1 cellular context compared by ENCODE assay signal in the genomic region with DNA sequence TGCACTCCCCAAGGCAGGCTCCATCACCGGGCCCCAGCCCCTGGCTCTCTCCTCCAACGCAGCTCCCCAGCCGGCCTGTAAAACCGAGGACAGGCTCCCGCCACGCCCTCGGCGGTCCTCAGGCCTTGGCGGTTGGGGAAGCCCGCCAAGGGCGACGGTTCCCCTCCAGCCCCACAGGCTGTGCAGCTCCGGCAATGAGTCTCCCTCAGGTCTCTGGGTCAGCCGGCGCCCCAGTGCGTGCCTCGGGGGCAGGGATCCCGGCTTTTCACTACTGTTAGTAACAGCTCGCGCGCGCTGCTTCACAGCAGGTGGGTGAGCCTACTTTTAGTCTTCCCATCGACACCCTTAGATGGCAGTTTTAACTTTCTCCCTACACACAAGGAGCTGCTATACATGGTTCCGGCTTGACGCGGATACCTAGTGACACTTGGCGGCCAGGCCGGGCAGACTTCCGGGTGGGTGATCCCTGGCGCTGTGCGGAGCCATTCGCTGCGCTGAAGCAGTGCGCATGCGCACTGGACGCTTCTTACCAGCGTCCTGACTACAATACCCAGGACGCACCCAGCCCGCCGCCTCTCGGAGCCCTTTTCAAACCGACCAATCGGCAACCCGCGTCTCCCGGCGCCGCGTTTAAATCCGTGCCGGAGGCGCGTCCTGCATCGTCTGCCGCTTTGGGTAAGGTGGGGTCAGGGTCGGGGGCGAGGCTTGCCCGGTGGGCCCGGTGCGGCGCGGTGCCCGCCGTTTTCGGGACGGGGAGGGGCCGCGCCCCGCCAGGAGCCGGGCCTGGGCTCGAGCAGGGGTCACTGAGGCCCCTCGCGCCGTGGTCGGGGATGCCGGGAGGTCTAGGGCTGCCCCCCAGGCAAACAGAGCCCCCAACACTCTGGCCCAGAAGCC.
TF ChIP-seq lines count a peak whose summit lies in the region.

A gene with protein sequence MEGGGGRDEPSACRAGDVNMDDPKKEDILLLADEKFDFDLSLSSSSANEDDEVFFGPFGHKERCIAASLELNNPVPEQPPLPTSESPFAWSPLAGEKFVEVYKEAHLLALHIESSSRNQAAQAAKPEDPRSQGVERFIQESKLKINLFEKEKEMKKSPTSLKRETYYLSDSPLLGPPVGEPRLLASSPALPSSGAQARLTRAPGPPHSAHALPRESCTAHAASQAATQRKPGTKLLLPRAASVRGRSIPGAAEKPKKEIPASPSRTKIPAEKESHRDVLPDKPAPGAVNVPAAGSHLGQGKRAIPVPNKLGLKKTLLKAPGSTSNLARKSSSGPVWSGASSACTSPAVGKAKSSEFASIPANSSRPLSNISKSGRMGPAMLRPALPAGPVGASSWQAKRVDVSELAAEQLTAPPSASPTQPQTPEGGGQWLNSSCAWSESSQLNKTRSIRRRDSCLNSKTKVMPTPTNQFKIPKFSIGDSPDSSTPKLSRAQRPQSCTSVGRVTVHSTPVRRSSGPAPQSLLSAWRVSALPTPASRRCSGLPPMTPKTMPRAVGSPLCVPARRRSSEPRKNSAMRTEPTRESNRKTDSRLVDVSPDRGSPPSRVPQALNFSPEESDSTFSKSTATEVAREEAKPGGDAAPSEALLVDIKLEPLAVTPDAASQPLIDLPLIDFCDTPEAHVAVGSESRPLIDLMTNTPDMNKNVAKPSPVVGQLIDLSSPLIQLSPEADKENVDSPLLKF (plus strand): TSS at position 614 of the 894 bp plus-strand sequence. CDS start 531 bp downstream, outside the sequence.

TF ChIP-seq in K562, 482 proteins besides CTCF, POLR2A, EP300 and RAD21 (continued from another document and continues in another):
- TF ChIP-seq, protein P1, sequence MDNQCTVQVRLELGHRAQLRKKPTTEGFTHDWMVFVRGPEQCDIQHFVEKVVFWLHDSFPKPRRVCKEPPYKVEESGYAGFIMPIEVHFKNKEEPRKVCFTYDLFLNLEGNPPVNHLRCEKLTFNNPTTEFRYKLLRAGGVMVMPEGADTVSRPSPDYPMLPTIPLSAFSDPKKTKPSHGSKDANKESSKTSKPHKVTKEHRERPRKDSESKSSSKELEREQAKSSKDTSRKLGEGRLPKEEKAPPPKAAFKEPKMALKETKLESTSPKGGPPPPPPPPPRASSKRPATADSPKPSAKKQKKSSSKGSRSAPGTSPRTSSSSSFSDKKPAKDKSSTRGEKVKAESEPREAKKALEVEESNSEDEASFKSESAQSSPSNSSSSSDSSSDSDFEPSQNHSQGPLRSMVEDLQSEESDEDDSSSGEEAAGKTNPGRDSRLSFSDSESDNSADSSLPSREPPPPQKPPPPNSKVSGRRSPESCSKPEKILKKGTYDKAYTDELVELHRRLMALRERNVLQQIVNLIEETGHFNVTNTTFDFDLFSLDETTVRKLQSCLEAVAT (IDR thresholded peaks at IDR 0.05): no peak
- peak; percentile 87 for TF ChIP-seq RBFOX2 (IDR thresholded peaks at IDR 0.05; ENCODE audit: low read depth, low read length)
- TF ChIP-seq NR4A1 (CRISPR knock-in tag; IDR thresholded peaks at IDR 0.05): no peak
- no peak for TF ChIP-seq NR4A1 (tag; IDR thresholded peaks at IDR 0.05)
- TF ChIP-seq ZBTB43 (CRISPR knock-in tag; IDR thresholded peaks at IDR 0.05): no peak
- TF ChIP-seq, protein P2, sequence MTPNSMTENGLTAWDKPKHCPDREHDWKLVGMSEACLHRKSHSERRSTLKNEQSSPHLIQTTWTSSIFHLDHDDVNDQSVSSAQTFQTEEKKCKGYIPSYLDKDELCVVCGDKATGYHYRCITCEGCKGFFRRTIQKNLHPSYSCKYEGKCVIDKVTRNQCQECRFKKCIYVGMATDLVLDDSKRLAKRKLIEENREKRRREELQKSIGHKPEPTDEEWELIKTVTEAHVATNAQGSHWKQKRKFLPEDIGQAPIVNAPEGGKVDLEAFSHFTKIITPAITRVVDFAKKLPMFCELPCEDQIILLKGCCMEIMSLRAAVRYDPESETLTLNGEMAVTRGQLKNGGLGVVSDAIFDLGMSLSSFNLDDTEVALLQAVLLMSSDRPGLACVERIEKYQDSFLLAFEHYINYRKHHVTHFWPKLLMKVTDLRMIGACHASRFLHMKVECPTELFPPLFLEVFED (CRISPR knock-in tag; conservative IDR thresholded peaks at IDR 0.05): no peak
- TF ChIP-seq BRCA1 (IDR thresholded peaks at IDR 0.05): no peak
- no peak for TF ChIP-seq BRCA1 (CRISPR knock-in tag; IDR thresholded peaks at IDR 0.05)
- peak; percentile 70 for TF ChIP-seq SUPT5H (IDR thresholded peaks at IDR 0.05)
- TF ChIP-seq SREBF2 (CRISPR knock-in tag; IDR thresholded peaks at IDR 0.05): no peak
- TF ChIP-seq ZNF785 (CRISPR knock-in tag; IDR thresholded peaks at IDR 0.05): no peak
- TF ChIP-seq, protein P3, sequence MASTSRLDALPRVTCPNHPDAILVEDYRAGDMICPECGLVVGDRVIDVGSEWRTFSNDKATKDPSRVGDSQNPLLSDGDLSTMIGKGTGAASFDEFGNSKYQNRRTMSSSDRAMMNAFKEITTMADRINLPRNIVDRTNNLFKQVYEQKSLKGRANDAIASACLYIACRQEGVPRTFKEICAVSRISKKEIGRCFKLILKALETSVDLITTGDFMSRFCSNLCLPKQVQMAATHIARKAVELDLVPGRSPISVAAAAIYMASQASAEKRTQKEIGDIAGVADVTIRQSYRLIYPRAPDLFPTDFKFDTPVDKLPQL (IDR thresholded peaks at IDR 0.05; ENCODE audit: extremely low read depth, insufficient read length): no peak
- TF ChIP-seq YY1 (IDR thresholded peaks at IDR 0.05; ENCODE audit: borderline replicate concordance in 1 of 3, control insufficient read depth in 1 of 3, extremely low read depth in 1 of 3, insufficient read depth in 3 of 3, insufficient read length in 1 of 3, insufficient replicate concordance in 2 of 3, low read depth in 1 of 3, low read length in 2 of 3): peak in 2 of 3 experiments; percentile 68 to 82
- TF ChIP-seq, protein P4, sequence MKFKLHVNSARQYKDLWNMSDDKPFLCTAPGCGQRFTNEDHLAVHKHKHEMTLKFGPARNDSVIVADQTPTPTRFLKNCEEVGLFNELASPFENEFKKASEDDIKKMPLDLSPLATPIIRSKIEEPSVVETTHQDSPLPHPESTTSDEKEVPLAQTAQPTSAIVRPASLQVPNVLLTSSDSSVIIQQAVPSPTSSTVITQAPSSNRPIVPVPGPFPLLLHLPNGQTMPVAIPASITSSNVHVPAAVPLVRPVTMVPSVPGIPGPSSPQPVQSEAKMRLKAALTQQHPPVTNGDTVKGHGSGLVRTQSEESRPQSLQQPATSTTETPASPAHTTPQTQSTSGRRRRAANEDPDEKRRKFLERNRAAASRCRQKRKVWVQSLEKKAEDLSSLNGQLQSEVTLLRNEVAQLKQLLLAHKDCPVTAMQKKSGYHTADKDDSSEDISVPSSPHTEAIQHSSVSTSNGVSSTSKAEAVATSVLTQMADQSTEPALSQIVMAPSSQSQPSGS (CRISPR knock-in tag; IDR thresholded peaks at IDR 0.05): no peak
- TF ChIP-seq PHF8 (IDR thresholded peaks at IDR 0.05; ENCODE audit: borderline replicate concordance, low read length): peak; percentile 65; the same call in 1 of the 2 replicates
- no peak for TF ChIP-seq ZC3H11A (IDR thresholded peaks at IDR 0.05; ENCODE audit: low read depth, low read length)
- TF ChIP-seq MTA3 (IDR thresholded peaks at IDR 0.05; ENCODE audit: borderline replicate concordance): 0 out of 2 replicates have a peak, but pooled peaks have one; percentile 43
- TF ChIP-seq C11orf30 (IDR thresholded peaks at IDR 0.05; ENCODE audit: low read depth): peak; percentile 42; the same call in 1 of the 2 replicates
- peak; percentile 45 to 57; a peak in 2 of 4 replicates for TF ChIP-seq SIX5 (IDR thresholded peaks at IDR 0.05; ENCODE audit: borderline replicate concordance in 1 of 2, insufficient read depth in 1 of 2, low read depth in 1 of 2, low read length in 2 of 2)
- TF ChIP-seq, protein P5, sequence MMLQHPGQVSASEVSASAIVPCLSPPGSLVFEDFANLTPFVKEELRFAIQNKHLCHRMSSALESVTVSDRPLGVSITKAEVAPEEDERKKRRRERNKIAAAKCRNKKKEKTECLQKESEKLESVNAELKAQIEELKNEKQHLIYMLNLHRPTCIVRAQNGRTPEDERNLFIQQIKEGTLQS (IDR thresholded peaks at IDR 0.05): no peak
- TF ChIP-seq, protein P5 (CRISPR knock-in tag; conservative IDR thresholded peaks at IDR 0.05): no peak
- peak; percentile 54; the same call in 1 of the 2 replicates for TF ChIP-seq POLR2H (tag; IDR thresholded peaks at IDR 0.05; ENCODE audit: low read depth)
- TF ChIP-seq E2F5 (CRISPR knock-in tag; IDR thresholded peaks at IDR 0.05): no peak
- TF ChIP-seq, protein P6, sequence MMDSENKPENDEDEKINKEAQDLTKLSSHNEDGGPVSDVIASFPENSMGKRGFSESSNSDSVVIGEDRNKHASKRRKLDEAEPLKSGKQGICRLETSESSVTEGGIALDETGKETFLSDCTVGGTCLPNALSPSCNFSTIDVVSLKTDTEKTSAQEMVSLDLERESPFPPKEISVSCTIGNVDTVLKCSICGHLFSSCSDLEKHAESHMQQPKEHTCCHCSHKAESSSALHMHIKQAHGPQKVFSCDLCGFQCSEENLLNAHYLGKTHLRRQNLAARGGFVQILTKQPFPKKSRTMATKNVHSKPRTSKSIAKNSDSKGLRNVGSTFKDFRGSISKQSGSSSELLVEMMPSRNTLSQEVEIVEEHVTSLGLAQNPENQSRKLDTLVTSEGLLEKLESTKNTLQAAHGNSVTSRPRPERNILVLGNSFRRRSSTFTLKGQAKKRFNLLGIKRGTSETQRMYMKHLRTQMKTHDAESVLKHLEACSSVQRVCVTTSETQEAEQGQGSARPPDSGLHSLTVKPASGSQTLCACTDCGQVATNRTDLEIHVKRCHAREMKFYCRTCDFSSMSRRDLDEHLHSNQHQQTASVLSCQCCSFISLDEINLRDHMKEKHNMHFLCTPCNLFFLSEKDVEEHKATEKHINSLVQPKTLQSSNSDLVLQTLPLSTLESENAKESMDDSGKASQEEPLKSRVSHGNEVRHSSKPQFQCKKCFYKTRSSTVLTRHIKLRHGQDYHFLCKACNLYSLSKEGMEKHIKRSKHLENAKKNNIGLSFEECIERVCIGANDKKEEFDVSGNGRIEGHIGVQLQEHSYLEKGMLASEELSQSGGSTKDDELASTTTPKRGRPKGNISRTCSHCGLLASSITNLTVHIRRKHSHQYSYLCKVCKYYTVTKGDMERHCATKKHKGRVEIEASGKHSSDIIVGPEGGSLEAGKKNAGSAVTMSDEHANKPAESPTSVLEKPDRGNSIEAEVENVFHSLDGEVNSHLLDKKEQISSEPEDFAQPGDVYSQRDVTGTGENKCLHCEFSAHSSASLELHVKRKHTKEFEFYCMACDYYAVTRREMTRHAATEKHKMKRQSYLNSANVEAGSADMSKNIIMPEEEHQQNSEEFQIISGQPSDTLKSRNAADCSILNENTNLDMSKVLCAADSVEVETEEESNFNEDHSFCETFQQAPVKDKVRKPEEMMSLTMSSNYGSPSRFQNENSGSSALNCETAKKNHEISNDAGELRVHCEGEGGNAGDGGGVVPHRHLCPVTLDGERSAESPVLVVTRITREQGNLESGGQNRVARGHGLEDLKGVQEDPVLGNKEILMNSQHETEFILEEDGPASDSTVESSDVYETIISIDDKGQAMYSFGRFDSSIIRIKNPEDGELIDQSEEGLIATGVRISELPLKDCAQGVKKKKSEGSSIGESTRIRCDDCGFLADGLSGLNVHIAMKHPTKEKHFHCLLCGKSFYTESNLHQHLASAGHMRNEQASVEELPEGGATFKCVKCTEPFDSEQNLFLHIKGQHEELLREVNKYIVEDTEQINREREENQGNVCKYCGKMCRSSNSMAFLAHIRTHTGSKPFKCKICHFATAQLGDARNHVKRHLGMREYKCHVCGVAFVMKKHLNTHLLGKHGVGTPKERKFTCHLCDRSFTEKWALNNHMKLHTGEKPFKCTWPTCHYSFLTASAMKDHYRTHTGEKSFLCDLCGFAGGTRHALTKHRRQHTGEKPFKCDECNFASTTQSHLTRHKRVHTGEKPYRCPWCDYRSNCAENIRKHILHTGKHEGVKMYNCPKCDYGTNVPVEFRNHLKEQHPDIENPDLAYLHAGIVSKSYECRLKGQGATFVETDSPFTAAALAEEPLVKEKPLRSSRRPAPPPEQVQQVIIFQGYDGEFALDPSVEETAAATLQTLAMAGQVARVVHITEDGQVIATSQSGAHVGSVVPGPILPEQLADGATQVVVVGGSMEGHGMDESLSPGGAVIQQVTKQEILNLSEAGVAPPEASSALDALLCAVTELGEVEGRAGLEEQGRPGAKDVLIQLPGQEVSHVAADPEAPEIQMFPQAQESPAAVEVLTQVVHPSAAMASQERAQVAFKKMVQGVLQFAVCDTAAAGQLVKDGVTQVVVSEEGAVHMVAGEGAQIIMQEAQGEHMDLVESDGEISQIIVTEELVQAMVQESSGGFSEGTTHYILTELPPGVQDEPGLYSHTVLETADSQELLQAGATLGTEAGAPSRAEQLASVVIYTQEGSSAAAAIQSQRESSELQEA (IDR thresholded peaks at IDR 0.05; ENCODE audit: low read depth): no peak
- no peak for TF ChIP-seq OTX1 (CRISPR knock-in tag; IDR thresholded peaks at IDR 0.05)
- TF ChIP-seq SETDB1 (IDR thresholded peaks at IDR 0.05; ENCODE audit: low read length): no peak
- no peak for TF ChIP-seq ZNF695 (CRISPR knock-in tag; IDR thresholded peaks at IDR 0.05)
- no peak for TF ChIP-seq ZNF133 (CRISPR knock-in tag; IDR thresholded peaks at IDR 0.05)
- 0 out of 2 replicates have a peak, but pooled peaks have one; percentile 36 for TF ChIP-seq NR1H2 (CRISPR knock-in tag; IDR thresholded peaks at IDR 0.05)
- TF ChIP-seq ATF7 (IDR thresholded peaks at IDR 0.05): peak; percentile 57; the same call in 1 of the 2 replicates
- no peak for TF ChIP-seq PPARD (CRISPR knock-in tag; IDR thresholded peaks at IDR 0.05)
- peak; percentile 44; the same call in 1 of the 2 replicates for TF ChIP-seq POLR2AphosphoS5 (IDR thresholded peaks at IDR 0.05; ENCODE audit: control insufficient read depth, insufficient read depth, low read depth, low read length)
- TF ChIP-seq PHB2 (IDR thresholded peaks at IDR 0.05; ENCODE audit: low read depth): no peak
